ENCODE assay signal across 8 cellular contexts in genomic region chr17:44137891-44138709, GRCh38. TPM values are rescaled to one million over a fixed set of nuclear protein-coding genes. Genes with fewer than 3 reads are reported as not detected.
A peak's percentile ranks its signal among the peaks of the same experiment; 100 is the strongest.
DNase-seq lines count a peak whose midpoint lies in the region; ATAC-seq and TF ChIP-seq lines count a peak whose summit lies in the region.

No MANE protein-coding gene starts in this region.

- H3K4me1 ChIP-seq in HUES6 (ENCODE audit: control insufficient read depth, insufficient read depth, low read length), result peaks cover 24% of the 10 kb centered on the region
- H3K4me1 ChIP-seq in prostate gland (replicated peaks), result peaks cover 7% of the 10 kb centered on the region
- H3K4me1 ChIP-seq in aorta (ENCODE audit: control insufficient read depth in 1 of 2, insufficient read depth in 2 of 2, low read length in 2 of 2), result no peaks in the 10 kb centered on the region

- H3K9me3 ChIP-seq in HUES6 (ENCODE audit: control insufficient read depth, insufficient read depth, low read depth, low read length), result no peaks in the 10 kb centered on the region
- no peaks in the 10 kb centered on the region for H3K9me3 ChIP-seq in prostate gland
- no peaks in the 10 kb centered on the region for H3K9me3 ChIP-seq in aorta (ENCODE audit: control insufficient read depth, low read length)

- peak; percentile 36 to 41 for DNase-seq in AML-193 (lab: John Stamatoyannopoulos, UW)
- DNase-seq in SIG-M5 (lab: John Stamatoyannopoulos, UW), result peak; percentile 79
- peak; percentile 68 to 98 (median 91) for DNase-seq in head of caudate nucleus
- peak; percentile 67 for DNase-seq in prostate gland (ENCODE audit: low spot score)
- peak; percentile 94 to 96 for DNase-seq in aorta

- no peak overlapping the region for H3K4me3 Mint-ChIP-seq in activated naive CD4-positive, alpha-beta T cell treated with anti-CD3 and anti-CD28 coated beads, Interleukin-2, amount 50 U/mL, for 24 hours

- no peaks in the 10 kb centered on the region for H3K27me3 ChIP-seq in HUES6 (ENCODE audit: control insufficient read depth, insufficient read depth, low read length)
- no peaks in the 10 kb centered on the region for H3K27me3 ChIP-seq in prostate gland (replicated peaks; ENCODE audit: insufficient read depth)
- no peaks in the 10 kb centered on the region for H3K27me3 ChIP-seq in aorta (ENCODE audit: control insufficient read depth in 1 of 2, insufficient read depth in 2 of 2, low read length in 1 of 2)

- H3K27ac ChIP-seq in HUES6 (ENCODE audit: low read depth, low read length) (peak overlapping the region; percentile 67; the same call in 1 of the 2 replicates), prostate gland (peak overlapping the region; percentile 47 to 55), aorta (ENCODE audit: low read depth in 1 of 2, low read length in 2 of 2) (peak overlapping the region in 1 of 2 donors; percentile 6)

- under 1% methylated on average over 20 of the region's 20 CpGs for WGBS in prostate gland
- WGBS in aorta, 2 donors, result 1% methylated on average over 20 of the region's 20 CpGs

- no peaks in the 10 kb centered on the region for H3K36me3 Mint-ChIP-seq in activated naive CD4-positive, alpha-beta T cell treated with anti-CD3 and anti-CD28 coated beads, Interleukin-2, amount 50 U/mL, for 24 hours

- intact Hi-C loops in head of caudate nucleus (cut with DNase I) (no loop called here), prostate gland (cut with DNase I) (no loop called here), aorta (cut with DNase I) (no loop called here)

- peak overlapping the region; percentile 37 for H3K4me3 ChIP-seq in HUES6 (ENCODE audit: low read depth, low read length)
- no peak overlapping the region for H3K4me3 ChIP-seq in prostate gland
- no peak overlapping the region for H3K4me3 ChIP-seq in aorta (ENCODE audit: low read length in 2 of 2)

- peak overlapping the region; percentile 67 for H3K9ac ChIP-seq in HUES6 (ENCODE audit: low read length)

- H3K27me3 Mint-ChIP-seq in activated naive CD4-positive, alpha-beta T cell treated with anti-CD3 and anti-CD28 coated beads, Interleukin-2, amount 50 U/mL, for 24 hours, result no peaks in the 10 kb centered on the region

- H3K4me1 Mint-ChIP-seq in activated naive CD4-positive, alpha-beta T cell treated with anti-CD3 and anti-CD28 coated beads, Interleukin-2, amount 50 U/mL, for 24 hours, result peaks cover 18% of the 10 kb centered on the region

- H3K9me3 Mint-ChIP-seq in activated naive CD4-positive, alpha-beta T cell treated with anti-CD3 and anti-CD28 coated beads, Interleukin-2, amount 50 U/mL, for 24 hours, result no peaks in the 10 kb centered on the region

- no peaks in the 10 kb centered on the region for H3K36me3 ChIP-seq in HUES6 (ENCODE audit: control insufficient read depth, insufficient read depth, low read length)
- no peaks in the 10 kb centered on the region for H3K36me3 ChIP-seq in prostate gland
- no peaks in the 10 kb centered on the region for H3K36me3 ChIP-seq in aorta (ENCODE audit: control insufficient read depth in 1 of 2, insufficient read depth in 2 of 2, low read length in 1 of 2)

- peak; percentile 53 for TF ChIP-seq POLR2A in prostate gland (IDR thresholded peaks at IDR 0.05)

- ATAC-seq in aorta (ENCODE audit: low FRiP score) (peak; percentile 95), GM18502 (IDR thresholded peaks at IDR 0.05; ENCODE audit: poor library complexity, unreplicated experiment) (no peak)

- H3K27ac Mint-ChIP-seq in activated naive CD4-positive, alpha-beta T cell treated with anti-CD3 and anti-CD28 coated beads, Interleukin-2, amount 50 U/mL, for 24 hours, result peak overlapping the region; percentile 60

- no peak for TF ChIP-seq CTCF in prostate gland (IDR thresholded peaks at IDR 0.05)

RNA-seq across cellular contexts. Expression of gene HROB, which starts 3.6 kb away (rescaled TPM):
- total RNA-seq in prostate gland, result 1 to 10 TPM; 1.4 to 8.1 TPM
- total RNA-seq in aorta, result 1 to 10 TPM in 1 of 2 donors, under 1 TPM in 1; 0.58 to 1.3 TPM
- polyA plus RNA-seq in aorta, result 1 to 10 TPM in 1 of 2 donors, not detected in 1; 1.7 TPM

RNA-seq across cellular contexts. Expression of gene HDAC5, which starts 14.7 kb away (rescaled TPM):
- 100 to 1,000 TPM in 1 of 2 donors, 10 to 100 TPM in 1; 71.2 to 145 TPM for total RNA-seq in prostate gland
- total RNA-seq in aorta, result 10 to 100 TPM; 69.7 to 82.6 TPM
- polyA plus RNA-seq in aorta, result 10 to 100 TPM; 28.9 to 83.4 TPM

RNA-seq across cellular contexts. Expression of gene ASB16, which starts 32.4 kb away (rescaled TPM):
- total RNA-seq in prostate gland (1 to 10 TPM; 3.2 to 4.4 TPM), aorta (1 to 10 TPM; 1.4 to 2.1 TPM)
- polyA plus RNA-seq in aorta, result 1 to 10 TPM in 1 of 2 donors, under 1 TPM in 1; 0.88 to 1.4 TPM

RNA-seq across cellular contexts. Expression of gene TMUB2, which starts 48.7 kb away (rescaled TPM):
- total RNA-seq in prostate gland, result 10 to 100 TPM; 42.9 to 67.2 TPM
- 10 to 100 TPM; 25.8 to 39.7 TPM for total RNA-seq in aorta
- 10 to 100 TPM; 13.4 to 59.8 TPM for polyA plus RNA-seq in aorta

Comparison
In these comparisons a context has a peak if more than half of its experiments do, and no peak if none do; other contexts are left out.
1. DNase-seq: peak in every context shown above with its lines; median percentile 95 in aorta; 91 in head of caudate nucleus; 79 in SIG-M5; 67 in prostate gland; 38 in AML-193.